Comparison of ENCODE assay signal across 17 cellular contexts in the genomic region with DNA sequence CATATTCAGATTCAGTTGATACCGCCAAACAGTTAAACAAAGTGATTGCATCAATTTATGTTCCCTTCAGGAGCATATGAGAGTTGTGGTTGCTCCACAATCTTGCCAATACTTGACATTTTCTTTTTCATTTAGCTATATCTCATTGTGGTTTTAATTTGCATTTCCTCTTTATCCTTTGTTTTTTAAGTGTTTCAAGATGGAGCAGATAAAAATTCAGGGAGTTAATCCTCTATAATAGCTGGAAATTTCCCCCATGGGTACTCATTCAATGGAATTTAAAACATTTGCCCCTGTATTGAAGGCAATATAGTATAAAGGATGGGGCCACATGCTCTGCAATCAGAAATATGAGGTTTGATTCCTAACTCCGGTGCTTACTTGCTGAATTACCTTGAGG. TPM values are rescaled to one million over a fixed set of nuclear protein-coding genes. Genes with fewer than 3 reads are reported as not detected.
DNase-seq lines count a peak whose midpoint lies in the region; ATAC-seq and TF ChIP-seq lines count a peak whose summit lies in the region.
"Had no signal": no experiment of that assay in that cellular context is flagged by ENCODE, and none has a peak within 500 bp of the region (broad histone marks: within the 10 kb centered on the region; RNA-seq: fewer than 3 reads in every experiment).

No MANE protein-coding gene starts in this region.

- no peak overlapping the region for H3K4me3 ChIP-seq in A673 (ENCODE audit: low read depth, low read length, poor library complexity, severe bottlenecking)
- H3K4me3 ChIP-seq in DND-41 (ENCODE audit: low read depth in 1 of 2, low read length in 2 of 2): no peak overlapping the region
- 0 out of 2 replicates have a peak overlapping the region, but pooled peaks have one; percentile 67 for H3K4me3 ChIP-seq in PC-9
- H3K4me3 ChIP-seq in naive thymus-derived CD4-positive, alpha-beta T cell (ENCODE audit: low read length): no peak overlapping the region
- H3K4me3 ChIP-seq: GM12878, mucosa of descending colon had no signal

- H3K4me3 Mint-ChIP-seq in immature natural killer cell: peak overlapping the region in 3 of 5 donors; percentile 89 to 95 (median 93)
- peak overlapping the region in 5 of 10 donors; percentile 49 to 96 (median 94) for H3K4me3 Mint-ChIP-seq in naive thymus-derived CD4-positive, alpha-beta T cell

- ATAC-seq in DND-41 (ENCODE audit: insufficient read depth, low read depth): no peak
- no peak for ATAC-seq in naive thymus-derived CD4-positive, alpha-beta T cell
- ATAC-seq in activated CD4-positive, CD25-positive, alpha-beta regulatory T cell treated with anti-CD3 and anti-CD28 coated beads, Interleukin-2, amount 50 U/mL, for 24 hours: no peak
- ATAC-seq: GM12878, left lung, mucosa of descending colon had no signal

- TF ChIP-seq CTCF in A673 (conservative IDR thresholded peaks at IDR 0.05; ENCODE audit: low read depth, low read length): no peak
- TF ChIP-seq CTCF in DND-41 (IDR thresholded peaks at IDR 0.05; ENCODE audit: borderline replicate concordance, extremely low read depth, low read length, poor library complexity, severe bottlenecking): no peak
- no peak for TF ChIP-seq CTCF in PC-9 (conservative IDR thresholded peaks at IDR 0.05)

- no peak overlapping the region for H3K27ac ChIP-seq in A673 (ENCODE audit: low read depth, low read length, poor library complexity, severe bottlenecking)
- no peak overlapping the region for H3K27ac ChIP-seq in DND-41 (ENCODE audit: low read length)
- no peak overlapping the region for H3K27ac ChIP-seq in PC-9
- no peak overlapping the region for H3K27ac ChIP-seq in naive thymus-derived CD4-positive, alpha-beta T cell (ENCODE audit: low read depth, low read length)
- H3K27ac ChIP-seq: esophagus muscularis mucosa, KMS-11, left lung had no signal

- H3K9me3 ChIP-seq in A673 (ENCODE audit: low read depth, low read length, poor library complexity, severe bottlenecking) (no peaks in the 10 kb centered on the region), DND-41 (ENCODE audit: insufficient read depth, low read length, severe bottlenecking) (no peaks in the 10 kb centered on the region), PC-9 (ENCODE audit: insufficient read depth, low read depth) (no peaks in the 10 kb centered on the region)
- H3K9me3 ChIP-seq in naive thymus-derived CD4-positive, alpha-beta T cell (ENCODE audit: control insufficient read depth in 2 of 3, low read length in 3 of 3): no peaks in the 10 kb centered on the region
- H3K9me3 ChIP-seq: esophagus muscularis mucosa, left lung, mucosa of descending colon had no signal

- no peaks in the 10 kb centered on the region for H3K36me3 Mint-ChIP-seq in immature natural killer cell
- peaks cover 0 to 3% (median 0%) of the 10 kb centered on the region in 5 donors for H3K36me3 Mint-ChIP-seq in naive thymus-derived CD4-positive, alpha-beta T cell

- H3K4me2 ChIP-seq in DND-41 (ENCODE audit: insufficient read depth, low read length) (peak overlapping the region; percentile 74; the same call in 1 of the 2 replicates), PC-9 (peak overlapping the region; percentile 90)

- POLR2A ChIA-PET in A673 (lab: Charles Lee; ENCODE audit: low non-redundant PET) (no interaction called here), PC-9 (lab: Charles Lee; ENCODE audit: unreplicated experiment) (interaction anchor here (0.6 kb wide), 2 partner anchors 39 to 507 kb away, joined by 3 to 13 read pairs; no protein-coding TSS in a partner anchor)
- POLR2A ChIA-PET in naive thymus-derived CD4-positive, alpha-beta T cell (lab: Charles Lee): interaction anchor here (0.6 to 3.8 kb wide), 2 partner anchors 23 to 38 kb away, joined by 4 to 37 read pairs; a partner anchor contains a TSS

- peaks cover 0 to 3% (median 2%) of the 10 kb centered on the region in 3 donors for H3K27me3 Mint-ChIP-seq in immature natural killer cell (ENCODE audit: low read depth in 3 of 3)
- H3K27me3 Mint-ChIP-seq in naive thymus-derived CD4-positive, alpha-beta T cell: peaks cover 0 to 14% (median 0%) of the 10 kb centered on the region in 5 donors

- peak; percentile 89 for DNase-seq in A673 (ENCODE audit: low spot score)
- DNase-seq in DND-41: no peak
- no peak for DNase-seq in PC-9
- DNase-seq in immature natural killer cell: no peak
- DNase-seq in NCI-H82 (lab: John Stamatoyannopoulos, UW): no peak
- no peak for DNase-seq in naive thymus-derived CD4-positive, alpha-beta T cell
- no peak for DNase-seq in hepatic stellate cell (ENCODE audit: low spot score)
- DNase-seq: Calu3, GDM1, left lung, mucosa of descending colon, NCI-H146, NCI-H2227 treated with DMSO at 0.1 percent for 48 hours had no signal

- no peaks in the 10 kb centered on the region for H3K9me2 ChIP-seq in PC-9 (ENCODE audit: insufficient read depth)

- CTCF ChIA-PET in A673 (lab: Charles Lee) (interaction anchor here (0.6 kb wide), 1 partner anchor 38 kb away, joined by 3 read pairs; no protein-coding TSS in a partner anchor), PC-9 (lab: Charles Lee) (no interaction called here)
- CTCF ChIA-PET in naive thymus-derived CD4-positive, alpha-beta T cell (lab: Charles Lee): no interaction called here

- H3K27ac Mint-ChIP-seq in immature natural killer cell: no peak overlapping the region
- H3K27ac Mint-ChIP-seq in naive thymus-derived CD4-positive, alpha-beta T cell: peak overlapping the region in 2 of 9 donors; percentile 80 to 88

- H3K9ac ChIP-seq in DND-41 (ENCODE audit: low read depth, low read length): no peak overlapping the region
- H3K9ac ChIP-seq: KMS-11 had no signal

- no peaks in the 10 kb centered on the region for H3K79me2 ChIP-seq in DND-41 (ENCODE audit: insufficient read depth, low read length)
- H3K79me2 ChIP-seq in PC-9 (ENCODE audit: low read depth): peaks cover 15% of the 10 kb centered on the region

- H3K36me3 ChIP-seq in A673 (ENCODE audit: insufficient read depth, low read length, poor library complexity, severe bottlenecking): no peaks in the 10 kb centered on the region
- H3K36me3 ChIP-seq in DND-41 (ENCODE audit: insufficient read depth, low read length): no peaks in the 10 kb centered on the region
- no peaks in the 10 kb centered on the region for H3K36me3 ChIP-seq in PC-9 (ENCODE audit: low read depth)
- H3K36me3 ChIP-seq in naive thymus-derived CD4-positive, alpha-beta T cell (ENCODE audit: control insufficient read depth in 2 of 3, insufficient read depth in 3 of 3, low read length in 3 of 3): no peaks in the 10 kb centered on the region
- H3K36me3 ChIP-seq: esophagus muscularis mucosa, left lung had no signal

- 0 out of 2 replicates have a peak overlapping the region, but pooled peaks have one; percentile 91 for H2AFZ ChIP-seq in DND-41 (ENCODE audit: low read depth, low read length)
- H2AFZ ChIP-seq in PC-9: peak overlapping the region; percentile 96; the same call in 1 of the 2 replicates

- H4K20me1 ChIP-seq in DND-41 (ENCODE audit: insufficient read depth, low read length) (no peaks in the 10 kb centered on the region), PC-9 (ENCODE audit: insufficient read depth) (no peaks in the 10 kb centered on the region)

- peaks cover 48% of the 10 kb centered on the region for H3K27me3 ChIP-seq in A673 (replicated peaks; ENCODE audit: insufficient read depth, low read depth, low read length, poor library complexity)
- peaks cover 13% of the 10 kb centered on the region for H3K27me3 ChIP-seq in DND-41 (ENCODE audit: insufficient read depth, low read length, poor library complexity)
- H3K27me3 ChIP-seq in PC-9 (ENCODE audit: insufficient read depth, low read depth): no peaks in the 10 kb centered on the region
- no peaks in the 10 kb centered on the region for H3K27me3 ChIP-seq in naive thymus-derived CD4-positive, alpha-beta T cell (ENCODE audit: control insufficient read depth in 2 of 2, insufficient read depth in 2 of 2, low read length in 2 of 2)
- H3K27me3 ChIP-seq: esophagus muscularis mucosa, left lung had no signal

- H3K4me1 Mint-ChIP-seq in immature natural killer cell: peaks cover 15 to 22% of the 10 kb centered on the region in 2 donors
- H3K4me1 Mint-ChIP-seq in naive thymus-derived CD4-positive, alpha-beta T cell: peaks cover 16 to 42% (median 34%) of the 10 kb centered on the region in 7 donors

- BruUV-seq in A673 (replicated peaks; lab: Mats Ljungman, UMichigan) (no TSS peak), PC-9 (replicated peaks; lab: Mats Ljungman, UMichigan) (no TSS peak)

- no peaks in the 10 kb centered on the region for H3F3A ChIP-seq in PC-9 (ENCODE audit: insufficient read depth, low read depth)

- intact Hi-C loops in A673 (cut with micrococcal nuclease; ENCODE audit: unreplicated experiment): no loop called here
- intact Hi-C loops in PC-9 (cut with micrococcal nuclease; ENCODE audit: unreplicated experiment): loop anchor here (2.0 kb wide), 1 partner anchor 37 kb away; a partner anchor contains a TSS
- intact Hi-C loops in naive thymus-derived CD4-positive, alpha-beta T cell (cut with micrococcal nuclease): loop anchor here (2.0 to 5.0 kb wide), 4 partner anchors 61 to 1373 kb away; a partner anchor contains a TSS

- peaks cover 21% of the 10 kb centered on the region for H3K4me1 ChIP-seq in A673 (ENCODE audit: insufficient read depth, low read length, poor library complexity, severe bottlenecking)
- peaks cover 27% of the 10 kb centered on the region; the same call in 1 of the 2 replicates for H3K4me1 ChIP-seq in DND-41 (ENCODE audit: insufficient read depth, low read length)
- peaks cover 16% of the 10 kb centered on the region for H3K4me1 ChIP-seq in PC-9 (replicated peaks; ENCODE audit: insufficient read depth)
- H3K4me1 ChIP-seq in naive thymus-derived CD4-positive, alpha-beta T cell (ENCODE audit: control insufficient read depth in 2 of 2, insufficient read depth in 2 of 2, low read length in 2 of 2): peaks cover 0 to 6% of the 10 kb centered on the region in 2 donors

- no peaks in the 10 kb centered on the region for H3K9me3 Mint-ChIP-seq in immature natural killer cell
- H3K9me3 Mint-ChIP-seq in naive thymus-derived CD4-positive, alpha-beta T cell: no peaks in the 10 kb centered on the region

RNA-seq across cellular contexts. Expression of a gene that starts 1.1 kb away (rescaled TPM):
- 8.1 and 10.7 TPM in 2 replicates for total RNA-seq in A673 (2021)
- total RNA-seq in PC-9 (2021): 21.4 and 25.5 TPM in 2 replicates
- polyA plus RNA-seq in immature natural killer cell: 1 to 10 TPM; 2.2 to 4.8 (median 3.5) TPM
- 10 to 100 TPM in 3 of 5 experiments, 1 to 10 TPM in 2; 4.8 to 17.2 (median 10.6) TPM for total RNA-seq in naive thymus-derived CD4-positive, alpha-beta T cell
- 10 to 100 TPM in 1 of 2 donors, 1 to 10 TPM in 1; 3.7 to 13.3 TPM for polyA plus RNA-seq in naive thymus-derived CD4-positive, alpha-beta T cell

RNA-seq across cellular contexts. Expression of a gene that starts 37.3 kb away (rescaled TPM):
- total RNA-seq in A673 (2021) (22.0 and 26.8 TPM in 2 replicates), PC-9 (2021) (26.2 and 29.1 TPM in 2 replicates)
- polyA plus RNA-seq in immature natural killer cell: 100 to 1,000 TPM in 1 of 3 donors, 10 to 100 TPM in 2; 68.7 to 121 (median 71.6) TPM
- total RNA-seq in naive thymus-derived CD4-positive, alpha-beta T cell: 10 to 100 TPM; 43.0 to 74.3 (median 70.4) TPM
- polyA plus RNA-seq in naive thymus-derived CD4-positive, alpha-beta T cell: 10 to 100 TPM; 65.9 to 89.2 TPM
